In genomic region chr13:62879071-62879470, GRCh38 we compare ENCODE assay signal across 22 cellular contexts.
A peak's percentile ranks its signal among the peaks of the same experiment; 100 is the strongest.
DNase-seq lines count a peak whose midpoint lies in the region; ATAC-seq, FAIRE-seq and TF ChIP-seq lines count a peak whose summit lies in the region.
"Had no signal": no experiment of that assay in that cellular context is flagged by ENCODE, and none has a peak within 500 bp of the region (broad histone marks: within the 10 kb centered on the region; RNA-seq: fewer than 3 reads in every experiment).

No MANE protein-coding gene starts in this region.

- H3K27ac ChIP-seq in mesenchymal stem cell (ENCODE audit: low read length, poor library complexity, severe bottlenecking) (no peak overlapping the region), aorta (ENCODE audit: low read depth in 1 of 2, low read length in 2 of 2) (no peak overlapping the region), esophagus muscularis mucosa (replicated peaks in 1 of 4) (no peak overlapping the region)
- H3K27ac ChIP-seq: BLaER1 treated with 17β-estradiol and CSF1 and Interleukin-3, amounts not matched to agents 10 nM and 100 nM; testis had no signal

- no peak overlapping the region for H2BK5ac ChIP-seq in mesenchymal stem cell (ENCODE audit: low read depth, low read length, poor library complexity, severe bottlenecking)

- no peaks in the 10 kb centered on the region for H3K9me3 ChIP-seq in mesenchymal stem cell (ENCODE audit: control insufficient read depth, low read length)
- no peaks in the 10 kb centered on the region for H3K9me3 ChIP-seq in aorta (ENCODE audit: control insufficient read depth, low read length)
- H3K9me3 ChIP-seq in esophagus muscularis mucosa, result no peaks in the 10 kb centered on the region
- H3K9me3 ChIP-seq: testis had no signal

- no peak overlapping the region for H3K4me3 Mint-ChIP-seq in chondrocyte (ENCODE audit: unreplicated experiment)
- H3K4me3 Mint-ChIP-seq: activated CD8-positive, alpha-beta T cell treated with anti-CD3 and anti-CD28 coated beads, Interleukin-2, amount 10 ng/mL, durations not matched to agents 7 days and 5 days; activated naive CD8-positive, alpha-beta T cell; activated T-cell treated with anti-CD3 and anti-CD28 coated beads, Interleukin-2, amount 50 U/mL, for 72 hours; central memory CD8-positive, alpha-beta T cell; effector memory CD8-positive, alpha-beta T cell; T-helper 17 cell; WTC11 had no signal

- no peak overlapping the region for H2BK15ac ChIP-seq in mesenchymal stem cell (ENCODE audit: low read depth, poor library complexity, severe bottlenecking)

- peak overlapping the region; percentile 33 for H3K27ac Mint-ChIP-seq in chondrocyte (ENCODE audit: unreplicated experiment)
- H3K27ac Mint-ChIP-seq: activated CD8-positive, alpha-beta T cell treated with anti-CD3 and anti-CD28 coated beads, Interleukin-2, amount 10 ng/mL, durations not matched to agents 7 days and 5 days; activated naive CD8-positive, alpha-beta T cell; activated T-cell treated with anti-CD3 and anti-CD28 coated beads, Interleukin-2, amount 50 U/mL, for 72 hours; effector memory CD8-positive, alpha-beta T cell; T-helper 17 cell; WTC11 had no signal

- H3K4me1 ChIP-seq in mesenchymal stem cell (ENCODE audit: control insufficient read depth, insufficient read depth, low read depth, low read length) (no peaks in the 10 kb centered on the region), aorta (ENCODE audit: control insufficient read depth in 1 of 2, insufficient read depth in 2 of 2, low read length in 2 of 2) (no peaks in the 10 kb centered on the region), esophagus muscularis mucosa (no peaks in the 10 kb centered on the region)
- H3K4me1 ChIP-seq: BLaER1 treated with 17β-estradiol and CSF1 and Interleukin-3, amounts not matched to agents 10 nM and 100 nM; testis had no signal

- H3K4ac ChIP-seq in mesenchymal stem cell (ENCODE audit: low read depth in 1 of 2, low read length in 2 of 2), result no peak overlapping the region

- no peak for ATAC-seq in aorta (ENCODE audit: low FRiP score)
- no peak for ATAC-seq in HG02798 (IDR thresholded peaks at IDR 0.05; ENCODE audit: poor library complexity, unreplicated experiment)
- ATAC-seq in GM21825 (IDR thresholded peaks at IDR 0.05; ENCODE audit: unreplicated experiment), result no peak
- ATAC-seq: activated CD8-positive, alpha-beta T cell treated with anti-CD3 and anti-CD28 coated beads, Interleukin-2, amount 10 ng/mL, durations not matched to agents 7 days and 5 days; activated T-cell treated with anti-CD3 and anti-CD28 coated beads, Interleukin-2, amount 50 U/mL, for 72 hours; effector memory CD8-positive, alpha-beta T cell; HepG2; left ventricle myocardium superior; sciatic nerve; T-helper 17 cell; WTC11 had no signal

- TF ChIP-seq CTCF in chondrocyte (IDR thresholded peaks at IDR 0.05), result no peak
- TF ChIP-seq CTCF in esophagus muscularis mucosa (IDR thresholded peaks at IDR 0.05), result no peak

- H3K79me1 ChIP-seq in mesenchymal stem cell (replicated peaks; ENCODE audit: low read length, poor library complexity, severe bottlenecking), result no peaks in the 10 kb centered on the region

- H3K14ac ChIP-seq in mesenchymal stem cell (ENCODE audit: low read length in 2 of 2), result no peak overlapping the region

- H3K23ac ChIP-seq in mesenchymal stem cell (ENCODE audit: low read length in 2 of 2), result no peak overlapping the region

- no peak overlapping the region for H2BK12ac ChIP-seq in mesenchymal stem cell (ENCODE audit: low read length in 2 of 2)

- no peak for TF ChIP-seq POLR2A in esophagus muscularis mucosa (IDR thresholded peaks at IDR 0.05; ENCODE audit: low read depth)

- H3K18ac ChIP-seq in mesenchymal stem cell (ENCODE audit: low read depth in 1 of 2, low read length in 2 of 2), result no peak overlapping the region

- no peak overlapping the region for H2BK120ac ChIP-seq in mesenchymal stem cell (ENCODE audit: low read depth, low read length)

- intact Hi-C loops in aorta (cut with DNase I) (no loop called here), esophagus muscularis mucosa (cut with DNase I) (no loop called here)

- peak; percentile 40 for DNase-seq in COLO829 (ENCODE audit: low spot score)
- DNase-seq in HTR-8/SVneo (ENCODE audit: insufficient read length, low spot score), result peak; percentile 17
- no peak for DNase-seq in chondrocyte (ENCODE audit: low spot score)
- peak; percentile 37 for DNase-seq in mesenchymal stem cell
- DNase-seq in aorta, result no peak
- DNase-seq in esophagus muscularis mucosa (ENCODE audit: extremely low spot score), result no peak
- DNase-seq: activated CD8-positive, alpha-beta T cell treated with anti-CD3 and anti-CD28 coated beads, Interleukin-2, amount 10 ng/mL, durations not matched to agents 7 days and 5 days; activated T-cell treated with anti-CD3 and anti-CD28 coated beads, Interleukin-2, amount 50 U/mL, for 72 hours; DMS 273 treated with DMSO at 0.1 percent for 48 hours; effector memory CD8-positive, alpha-beta T cell; left ventricle myocardium superior; NCI-H187 treated with DMSO at 0.1 percent for 48 hours; T-helper 17 cell; testis had no signal

- no peak overlapping the region for H4K8ac ChIP-seq in mesenchymal stem cell (ENCODE audit: low read length)

- no peaks in the 10 kb centered on the region for H3K36me3 ChIP-seq in mesenchymal stem cell (ENCODE audit: control insufficient read depth in 1 of 2, insufficient read depth in 2 of 2, low read depth in 1 of 2, low read length in 2 of 2)
- H3K36me3 ChIP-seq in aorta (ENCODE audit: control insufficient read depth in 1 of 2, insufficient read depth in 2 of 2, low read length in 1 of 2), result no peaks in the 10 kb centered on the region
- H3K36me3 ChIP-seq in esophagus muscularis mucosa, result no peaks in the 10 kb centered on the region
- H3K36me3 ChIP-seq: BLaER1 treated with 17β-estradiol and CSF1 and Interleukin-3, amounts not matched to agents 10 nM and 100 nM had no signal

- TF ChIP-seq EP300 in esophagus muscularis mucosa (IDR thresholded peaks at IDR 0.05), result no peak

- H3K9me3 Mint-ChIP-seq in chondrocyte (ENCODE audit: low read depth), result peaks cover 12% of the 10 kb centered on the region

- H4K91ac ChIP-seq in mesenchymal stem cell (ENCODE audit: low read length), result no peak overlapping the region

- H3K4me2 ChIP-seq in mesenchymal stem cell (ENCODE audit: low read length, poor library complexity, severe bottlenecking), result no peak overlapping the region
- H3K4me2 ChIP-seq: BLaER1 treated with 17β-estradiol and CSF1 and Interleukin-3, amounts not matched to agents 10 nM and 100 nM had no signal

- no peaks in the 10 kb centered on the region for H3K27me3 Mint-ChIP-seq in chondrocyte (ENCODE audit: low read depth)
- H3K27me3 Mint-ChIP-seq: activated naive CD8-positive, alpha-beta T cell; central memory CD8-positive, alpha-beta T cell; effector memory CD8-positive, alpha-beta T cell; T-helper 17 cell had no signal

- FAIRE-seq in HTR-8/SVneo (lab: Jason Lieb, UNC), result no peak
- FAIRE-seq: HepG2 had no signal

- no peak overlapping the region for H2AFZ ChIP-seq in mesenchymal stem cell (ENCODE audit: low read depth, low read length)

- H3K4me3 ChIP-seq in mesenchymal stem cell (ENCODE audit: insufficient read depth in 1 of 2, low read depth in 1 of 2, low read length in 2 of 2) (no peak overlapping the region), aorta (ENCODE audit: low read length in 2 of 2) (no peak overlapping the region), esophagus muscularis mucosa (no peak overlapping the region)
- H3K4me3 ChIP-seq: BLaER1 treated with 17β-estradiol and CSF1 and Interleukin-3, amounts not matched to agents 10 nM and 100 nM; testis had no signal

- no peak overlapping the region for H3K9ac ChIP-seq in mesenchymal stem cell (ENCODE audit: low read length)
- H3K9ac ChIP-seq: BLaER1 treated with 17β-estradiol and CSF1 and Interleukin-3, amounts not matched to agents 10 nM and 100 nM had no signal

- H3K36me3 Mint-ChIP-seq in chondrocyte (ENCODE audit: low read depth), result no peaks in the 10 kb centered on the region
- H3K36me3 Mint-ChIP-seq: activated naive CD8-positive, alpha-beta T cell had no signal

- no peak overlapping the region for H2AK5ac ChIP-seq in mesenchymal stem cell (ENCODE audit: low read length, severe bottlenecking)

- H3K4me1 Mint-ChIP-seq in chondrocyte (ENCODE audit: low read depth), result peaks cover 21% of the 10 kb centered on the region
- H3K4me1 Mint-ChIP-seq: central memory CD8-positive, alpha-beta T cell; T-helper 17 cell; WTC11 had no signal

- H3K27me3 ChIP-seq in mesenchymal stem cell (ENCODE audit: control insufficient read depth in 1 of 2, insufficient read depth in 1 of 2, low read length in 2 of 2) (no peaks in the 10 kb centered on the region), aorta (ENCODE audit: control insufficient read depth in 1 of 2, insufficient read depth in 2 of 2, low read length in 1 of 2) (no peaks in the 10 kb centered on the region), esophagus muscularis mucosa (no peaks in the 10 kb centered on the region)
- H3K27me3 ChIP-seq: BLaER1 treated with 17β-estradiol and CSF1 and Interleukin-3, amounts not matched to agents 10 nM and 100 nM; testis had no signal

Comparison
In these comparisons a context has a peak if more than half of its experiments do, and no peak if none do; other contexts are left out.
1. DNase-seq: peak in COLO829 (single experiment), HTR-8/SVneo (single experiment) and mesenchymal stem cell (single experiment); none in chondrocyte (single experiment), aorta (0 of 2) and esophagus muscularis mucosa (single experiment).